25 cellular contexts compared by ENCODE assay signal in the genomic region with DNA sequence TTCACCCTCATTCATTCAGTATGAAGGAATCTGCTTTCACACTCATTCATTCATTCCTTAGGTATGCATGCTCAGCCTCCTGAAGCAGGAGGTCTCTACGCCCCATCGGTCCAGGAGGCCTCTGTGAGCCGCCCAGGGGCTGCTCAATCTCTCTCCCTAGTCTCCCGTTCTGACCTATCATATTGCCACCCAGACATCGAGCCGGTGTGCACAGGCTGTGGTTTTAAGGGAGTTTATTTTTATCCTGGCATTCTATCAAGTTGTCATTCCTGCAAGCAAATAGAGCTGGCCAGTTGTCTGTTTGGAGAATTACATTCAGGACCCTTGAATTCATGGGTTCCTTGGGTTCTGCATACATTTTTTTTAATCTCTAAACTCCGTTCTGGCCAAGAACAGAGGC.
"Had no signal": no experiment of that assay in that cellular context is flagged by ENCODE, and none has a peak within 500 bp of the region (broad histone marks: within the 10 kb centered on the region; RNA-seq: fewer than 3 reads in every experiment).

No MANE protein-coding gene starts in this region.

- H3K4me2 ChIP-seq: smooth muscle cell had no signal

- FAIRE-seq: pancreas had no signal

- H3K27me3 Mint-ChIP-seq: activated CD4-positive, alpha-beta T cell treated with anti-CD3 and anti-CD28 coated beads, Interleukin-2, amount 10 ng/mL, durations not matched to agents 7 days and 5 days; activated naive CD4-positive, alpha-beta T cell treated with anti-CD3 and anti-CD28 coated beads, Interleukin-2, amount 10 ng/mL, durations not matched to agents 7 days and 5 days; activated naive CD8-positive, alpha-beta T cell treated with anti-CD3 and anti-CD28 coated beads, Interleukin-2, amount 50 U/mL, for 24 hours; dendritic cell treated with granulocyte-macrophage colony-stimulating factor and Interleukin-4, amounts not matched to agents 40 ng/mL and 50 ng/mL, for 4 days; memory B cell; stimulated activated naive B cell treated with anti-CD40 and anti-IgM and Interleukin-4, amounts not matched to agents 10 μg/mL and 1 μg/mL and 100 μg/mL, for 72 hours had no signal

- H3K27ac ChIP-seq: breast epithelium, gastroesophageal sphincter, heart right ventricle, neutrophil, pancreas, right lobe of liver, thyroid gland had no signal

- H3K36me3 ChIP-seq: breast epithelium, gastroesophageal sphincter, heart right ventricle, neutrophil, pancreas, right lobe of liver, thyroid gland had no signal

- H3K36me3 Mint-ChIP-seq: activated naive CD4-positive, alpha-beta T cell treated with anti-CD3 and anti-CD28 coated beads, Interleukin-2, amount 10 ng/mL, durations not matched to agents 7 days and 5 days; memory B cell; naive thymus-derived CD4-positive, alpha-beta T cell; stimulated activated naive B cell treated with anti-CD40 and anti-IgM and Interleukin-4, amounts not matched to agents 10 μg/mL and 1 μg/mL and 100 μg/mL, for 72 hours had no signal

- H3K27ac Mint-ChIP-seq: activated CD4-positive, alpha-beta T cell treated with anti-CD3 and anti-CD28 coated beads, Interleukin-2, amount 10 ng/mL, durations not matched to agents 7 days and 5 days; activated naive CD4-positive, alpha-beta T cell treated with anti-CD3 and anti-CD28 coated beads, Interleukin-2, amount 10 ng/mL, durations not matched to agents 7 days and 5 days; activated naive CD8-positive, alpha-beta T cell treated with anti-CD3 and anti-CD28 coated beads, Interleukin-2, amount 50 U/mL, for 24 hours; dendritic cell treated with granulocyte-macrophage colony-stimulating factor and Interleukin-4, amounts not matched to agents 40 ng/mL and 50 ng/mL, for 4 days; memory B cell; naive thymus-derived CD4-positive, alpha-beta T cell; stimulated activated naive B cell treated with anti-CD40 and anti-IgM and Interleukin-4, amounts not matched to agents 10 μg/mL and 1 μg/mL and 100 μg/mL, for 72 hours had no signal

- DNase-seq: activated CD4-positive, alpha-beta T cell treated with anti-CD3 and anti-CD28 coated beads, Interleukin-2, amount 10 ng/mL, durations not matched to agents 7 days and 5 days; activated CD4-positive, CD25-positive, alpha-beta regulatory T cell; activated CD8-positive, alpha-beta memory T cell treated with anti-CD3 and anti-CD28 coated beads, Interleukin-2, amount 50 U/mL, for 48 hours; activated effector memory CD4-positive, alpha-beta T cell treated with Interleukin-2 at 50 U/mL for 16 hours; activated naive CD4-positive, alpha-beta T cell treated with anti-CD3 and anti-CD28 coated beads, Interleukin-2, amount 10 ng/mL, durations not matched to agents 7 days and 5 days; activated naive CD8-positive, alpha-beta T cell treated with anti-CD3 and anti-CD28 coated beads, Interleukin-2, amount 50 U/mL, for 24 hours; activated T-cell treated with anti-CD3 and anti-CD28 coated beads, Interleukin-2, amount 50 U/mL, for 48 hours; anterior cingulate cortex; effector CD8-positive, alpha-beta T cell; heart right ventricle; left ventricle myocardium superior; naive thymus-derived CD4-positive, alpha-beta T cell; pancreas; right lobe of liver; stimulated activated CD4-positive, alpha-beta T cell treated with anti-CD3 and anti-CD28 coated beads, Interleukin-4, amount 100 ng/mL, for 4 hours; stimulated activated naive B cell treated with anti-CD40 and anti-IgM and Interleukin-4, amounts not matched to agents 10 μg/mL and 1 μg/mL and 100 μg/mL, for 72 hours; T-helper 9 cell; thyroid gland had no signal

- H3K9me3 Mint-ChIP-seq: activated naive CD4-positive, alpha-beta T cell treated with anti-CD3 and anti-CD28 coated beads, Interleukin-2, amount 10 ng/mL, durations not matched to agents 7 days and 5 days; activated naive CD8-positive, alpha-beta T cell treated with anti-CD3 and anti-CD28 coated beads, Interleukin-2, amount 50 U/mL, for 24 hours; memory B cell had no signal

- H3K4me1 Mint-ChIP-seq: activated CD4-positive, alpha-beta T cell treated with anti-CD3 and anti-CD28 coated beads, Interleukin-2, amount 10 ng/mL, durations not matched to agents 7 days and 5 days; activated naive CD4-positive, alpha-beta T cell treated with anti-CD3 and anti-CD28 coated beads, Interleukin-2, amount 10 ng/mL, durations not matched to agents 7 days and 5 days; activated naive CD8-positive, alpha-beta T cell treated with anti-CD3 and anti-CD28 coated beads, Interleukin-2, amount 50 U/mL, for 24 hours; memory B cell; naive thymus-derived CD4-positive, alpha-beta T cell; stimulated activated naive B cell treated with anti-CD40 and anti-IgM and Interleukin-4, amounts not matched to agents 10 μg/mL and 1 μg/mL and 100 μg/mL, for 72 hours had no signal

- H3K4me3 Mint-ChIP-seq: activated CD4-positive, alpha-beta T cell treated with anti-CD3 and anti-CD28 coated beads, Interleukin-2, amount 10 ng/mL, durations not matched to agents 7 days and 5 days; activated naive CD4-positive, alpha-beta T cell treated with anti-CD3 and anti-CD28 coated beads, Interleukin-2, amount 10 ng/mL, durations not matched to agents 7 days and 5 days; activated naive CD8-positive, alpha-beta T cell treated with anti-CD3 and anti-CD28 coated beads, Interleukin-2, amount 50 U/mL, for 24 hours; dendritic cell treated with granulocyte-macrophage colony-stimulating factor and Interleukin-4, amounts not matched to agents 40 ng/mL and 50 ng/mL, for 4 days; memory B cell; naive thymus-derived CD4-positive, alpha-beta T cell; stimulated activated naive B cell treated with anti-CD40 and anti-IgM and Interleukin-4, amounts not matched to agents 10 μg/mL and 1 μg/mL and 100 μg/mL, for 72 hours had no signal

- H3K9me3 ChIP-seq: breast epithelium, gastroesophageal sphincter, heart right ventricle, neutrophil, pancreas, right lobe of liver, thyroid gland had no signal

- H3K4me1 ChIP-seq: breast epithelium, gastroesophageal sphincter, heart right ventricle, pancreas, right lobe of liver, thyroid gland had no signal

- ATAC-seq: activated naive CD8-positive, alpha-beta T cell treated with anti-CD3 and anti-CD28 coated beads, Interleukin-2, amount 50 U/mL, for 24 hours; esophagus mucosa; gastroesophageal sphincter; heart right ventricle; left ventricle myocardium superior; naive thymus-derived CD4-positive, alpha-beta T cell; pancreas; right lobe of liver; stimulated activated naive B cell treated with anti-CD40 and anti-IgM and Interleukin-4, amounts not matched to agents 10 μg/mL and 1 μg/mL and 100 μg/mL, for 72 hours had no signal

- H3K27me3 ChIP-seq: breast epithelium, gastroesophageal sphincter, neutrophil, pancreas, right lobe of liver, thyroid gland had no signal

- H3K4me3 ChIP-seq: breast epithelium, gastroesophageal sphincter, heart right ventricle, pancreas, right lobe of liver, smooth muscle cell, thyroid gland had no signal
